Comparison of ENCODE assay signal across 23 cellular contexts in the genomic region with DNA sequence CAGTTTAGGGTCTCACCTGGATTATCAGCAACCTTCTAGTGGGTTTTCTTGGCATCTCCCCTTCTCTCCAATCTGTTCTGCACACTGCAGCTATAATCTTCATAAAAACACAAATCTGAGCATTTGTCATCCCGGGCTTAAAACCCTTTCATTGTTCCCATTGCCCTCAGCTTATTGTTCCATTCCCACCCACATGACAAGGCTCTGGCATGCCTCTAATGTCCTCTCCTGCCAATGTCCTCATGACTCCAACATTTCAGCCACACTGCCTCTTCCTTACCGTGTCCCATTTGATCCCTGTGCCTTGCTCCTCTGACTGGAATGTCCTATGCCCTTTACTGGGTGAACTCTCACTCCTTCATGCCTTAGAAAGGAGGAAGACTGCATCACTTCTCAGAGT. TPM values are rescaled to one million over a fixed set of nuclear protein-coding genes. Genes with fewer than 3 reads are reported as not detected.
"Had no signal": no experiment of that assay in that cellular context is flagged by ENCODE, and none has a peak within 500 bp of the region (broad histone marks: within the 10 kb centered on the region; RNA-seq: fewer than 3 reads in every experiment).

No MANE protein-coding gene starts in this region.

- ATAC-seq: activated CD8-positive, alpha-beta memory T cell treated with anti-CD3 and anti-CD28 coated beads, Interleukin-2, amount 10 ng/mL, durations not matched to agents 7 days and 5 days; activated naive CD8-positive, alpha-beta T cell treated with anti-CD3 and anti-CD28 coated beads, Interleukin-2, amount 50 U/mL, for 24 hours; stimulated activated effector memory CD8-positive, alpha-beta T cell treated with anti-CD3 and anti-CD28 coated beads, Interleukin-12 subunit alpha, Interleukin-12 subunit beta, amount 100 ng/mL, for 72 hours had no signal

- DNase-seq: activated CD4-positive, alpha-beta memory T cell treated with anti-CD3 and anti-CD28 coated beads, Interleukin-2, amount 10 ng/mL, durations not matched to agents 7 days and 5 days; activated CD4-positive, alpha-beta T cell treated with anti-CD3 and anti-CD28 coated beads, Interleukin-2, amount 10 ng/mL, durations not matched to agents 7 days and 5 days; activated CD4-positive, CD25-positive, alpha-beta regulatory T cell treated with anti-CD3 and anti-CD28 coated beads, Interleukin-2, amount 50 U/mL, for 72 hours; activated CD8-positive, alpha-beta memory T cell treated with anti-CD3 and anti-CD28 coated beads, Interleukin-2, amount 10 ng/mL, durations not matched to agents 7 days and 5 days; activated naive CD8-positive, alpha-beta T cell treated with anti-CD3 and anti-CD28 coated beads, Interleukin-2, amount 50 U/mL, for 24 hours; activated T-cell treated with anti-CD3 and anti-CD28 coated beads, Interleukin-2, amount 50 U/mL, for 48 hours; effector memory CD4-positive, alpha-beta T cell; heart right ventricle; left ventricle myocardium inferior; naive B cell; ovary; sigmoid colon; small intestine; stimulated activated CD4-positive, alpha-beta T cell treated with anti-CD3 and anti-CD28 coated beads, Interleukin-4, amount 100 ng/mL, for 24 hours; stomach; T-helper 2 cell; trophoblast cell; uterus had no signal

- FAIRE-seq: colon, islet of Langerhans, small intestine had no signal

RNA-seq across cellular contexts. Expression of a gene that starts 28.7 kb away (rescaled TPM):
- total RNA-seq: activated CD8-positive, alpha-beta memory T cell treated with anti-CD3 and anti-CD28 coated beads, Interleukin-2, amount 10 ng/mL, durations not matched to agents 7 days and 5 days; dermis microvascular lymphatic vessel endothelial cell; lung microvascular endothelial cell had no signal
